1 cellular context compared by ENCODE assay signal in genomic region chr12:69688496-69689427, GRCh38.
TF ChIP-seq lines count a peak whose summit lies in the region.

No MANE protein-coding gene starts in this region.

TF ChIP-seq in K562, 482 proteins besides CTCF, POLR2A, EP300 and RAD21 (continued from another document):
- TF ChIP-seq ZNF592 (IDR thresholded peaks at IDR 0.05) (0 out of 2 replicates have a peak, but pooled peaks have one; percentile 68), C11orf30 (IDR thresholded peaks at IDR 0.05; ENCODE audit: low read depth) (peak; percentile 47), ZBTB5 (IDR thresholded peaks at IDR 0.05) (no peak), ZNF584 (CRISPR knock-in tag; IDR thresholded peaks at IDR 0.05; ENCODE audit: low read depth) (0 out of 2 replicates have a peak, but pooled peaks have one; percentile 37), CC2D1A (IDR thresholded peaks at IDR 0.05) (no peak), NFATC3 (IDR thresholded peaks at IDR 0.05) (no peak), ZNF280B (CRISPR knock-in tag; IDR thresholded peaks at IDR 0.05) (no peak), FOSL1 (tag; conservative IDR thresholded peaks at IDR 0.05) (peak; percentile 91), RBM25 (IDR thresholded peaks at IDR 0.05; ENCODE audit: low read depth, low read length, severe bottlenecking) (no peak), MAX (CRISPR knock-in tag; IDR thresholded peaks at IDR 0.05) (peak; percentile 41; the same call in 1 of the 2 replicates), DDX20 (tag; IDR thresholded peaks at IDR 0.05; ENCODE audit: low read depth) (no peak), NFE2 (IDR thresholded peaks at IDR 0.05; ENCODE audit: low read depth) (peak; percentile 51; the same call in 1 of the 2 replicates), SMARCA4 (IDR thresholded peaks at IDR 0.05) (peak; percentile 66), JUN (IDR thresholded peaks at IDR 0.05; ENCODE audit: borderline replicate concordance, low read depth, low read length) (peak; percentile 70; the same call in 1 of the 2 replicates), JUN (CRISPR knock-in tag; IDR thresholded peaks at IDR 0.05; ENCODE audit: borderline replicate concordance) (no peak), CBX8 (IDR thresholded peaks at IDR 0.05; ENCODE audit: borderline replicate concordance, extremely low read depth, low read depth, low read length, poor library complexity, severe bottlenecking) (no peak), NCOA6 (IDR thresholded peaks at IDR 0.05) (no peak), ARID1B (IDR thresholded peaks at IDR 0.05) (peak; percentile 60), CREB3 (tag; conservative IDR thresholded peaks at IDR 0.05; ENCODE audit: low read depth) (no peak), ATF3 (IDR thresholded peaks at IDR 0.05) (peak; percentile 85), ATF3 (CRISPR knock-in tag; conservative IDR thresholded peaks at IDR 0.05) (0 out of 2 replicates have a peak, but pooled peaks have one; percentile 31), TFAP4 (CRISPR knock-in tag; IDR thresholded peaks at IDR 0.05; ENCODE audit: borderline replicate concordance) (peak; percentile 21; the same call in 1 of the 2 replicates), CBFA2T2 (conservative IDR thresholded peaks at IDR 0.05) (no peak), NRF1 (conservative IDR thresholded peaks at IDR 0.05 in 1 of 2, IDR thresholded peaks at IDR 0.05 in 1 of 2) (0 out of 4 replicates have a peak, but pooled peaks of 1 of the 2 experiments have one; percentile 17), MAFK (IDR thresholded peaks at IDR 0.05; ENCODE audit: low read length) (peak; percentile 32; the same call in 1 of the 2 replicates), MGA (IDR thresholded peaks at IDR 0.05) (peak; percentile 56)
